ENCODE assay signal across 32 cellular contexts in genomic region chr16:89179148-89179484, GRCh38. TPM values are rescaled to one million over a fixed set of nuclear protein-coding genes. Genes with fewer than 3 reads are reported as not detected.
"Had no signal": no experiment of that assay in that cellular context is flagged by ENCODE, and none has a peak within 500 bp of the region (broad histone marks: within the 10 kb centered on the region; RNA-seq: fewer than 3 reads in every experiment).

No MANE protein-coding gene starts in this region.

- H3K36me3 ChIP-seq: ascending aorta, cardiac muscle cell, colonic mucosa had no signal

- H3K4me1 ChIP-seq: ascending aorta, colonic mucosa had no signal

- DNase-seq: activated B cell treated with CpG ODN at 0.5 μM for 24 hours; activated CD4-positive, alpha-beta memory T cell treated with anti-CD3 and anti-CD28 coated beads for 36 hours; activated CD4-positive, alpha-beta T cell treated with anti-CD3 and anti-CD28 coated beads for 4 hours; activated CD4-positive, alpha-beta T cell treated with anti-CD3 and anti-CD28 coated beads, Interleukin-2, amount 10 ng/mL, durations not matched to agents 24 days and 14 days; activated CD4-positive, alpha-beta T cell treated with anti-CD3 and anti-CD28 coated beads, Interleukin-2, amount 50 U/mL, for 1 hour; activated CD4-positive, alpha-beta T cell treated with anti-CD3 and anti-CD28 coated beads, Interleukin-2, amount 50 U/mL, for 4 hours; activated CD4-positive, CD25-positive, alpha-beta regulatory T cell treated with anti-CD3 and anti-CD28 coated beads, Interleukin-2, amount 50 U/mL, for 72 hours; activated CD8-positive, alpha-beta memory T cell treated with anti-CD3 and anti-CD28 coated beads, Interleukin-2, amount 50 U/mL, for 4 hours; activated CD8-positive, alpha-beta T cell treated with anti-CD3 and anti-CD28 coated beads for 36 hours; activated effector memory CD4-positive, alpha-beta T cell treated with Interleukin-2 at 50 U/mL for 16 hours; activated gamma-delta T cell; activated naive CD4-positive, alpha-beta T cell treated with anti-CD3 and anti-CD28 coated beads, Interleukin-2, amount 10 ng/mL, durations not matched to agents 7 days and 5 days; activated naive CD4-positive, alpha-beta T cell treated with Interleukin-2 at 50 U/mL for 16 hours; activated naive CD8-positive, alpha-beta T cell treated with anti-CD3 and anti-CD28 coated beads, Interleukin-2, amount 10 ng/mL, durations not matched to agents 7 days and 5 days; activated naive CD8-positive, alpha-beta T cell treated with anti-CD3 and anti-CD28 coated beads, Interleukin-2, amount 50 U/mL, for 24 hours; activated T-cell treated with anti-CD3 and anti-CD28 coated beads for 4 hours; activated T-cell treated with anti-CD3 and anti-CD28 coated beads, Interleukin-2, amount 50 U/mL, for 1 hour; activated T-cell treated with anti-CD3 and anti-CD28 coated beads, Interleukin-2, amount 50 U/mL, for 4 hours; amygdala; anterior cingulate cortex; central memory CD4-positive, alpha-beta T cell; cerebellar nuclear complex; colonic mucosa; T-helper 2 cell; T-helper 9 cell had no signal

- H3K27me3 ChIP-seq: ascending aorta, cardiac muscle cell, colonic mucosa had no signal

- FAIRE-seq: bronchial epithelial cell, TTC549 had no signal

- H3K9me3 ChIP-seq: ascending aorta, colonic mucosa had no signal

- H3K4me3 ChIP-seq: ascending aorta, cardiac muscle cell, colonic mucosa had no signal

- ATAC-seq: activated CD8-positive, alpha-beta T cell treated with anti-CD3 and anti-CD28 coated beads for 36 hours; activated naive CD8-positive, alpha-beta T cell treated with anti-CD3 and anti-CD28 coated beads, Interleukin-2, amount 50 U/mL, for 24 hours; activated T-cell treated with anti-CD3 and anti-CD28 coated beads, Interleukin-2, amount 50 U/mL, for 4 hours had no signal

- H3K27ac ChIP-seq: ascending aorta, cardiac muscle cell, colonic mucosa, VCaP had no signal

RNA-seq across cellular contexts. Expression of gene CDH15, which starts 7.6 kb away (rescaled TPM):
- total RNA-seq: activated B cell treated with CpG ODN at 0.5 μM for 24 hours; activated CD4-positive, alpha-beta memory T cell treated with anti-CD3 and anti-CD28 coated beads for 36 hours; activated CD4-positive, alpha-beta T cell treated with anti-CD3 and anti-CD28 coated beads, Interleukin-2, amount 10 ng/mL, durations not matched to agents 24 days and 14 days; activated CD8-positive, alpha-beta memory T cell treated with anti-CD3 and anti-CD28 coated beads for 36 hours; activated CD8-positive, alpha-beta T cell treated with anti-CD3 and anti-CD28 coated beads for 36 hours; activated naive CD8-positive, alpha-beta T cell treated with anti-CD3 and anti-CD28 coated beads, Interleukin-2, amount 10 ng/mL, durations not matched to agents 7 days and 5 days; activated T-cell treated with anti-CD3 and anti-CD28 coated beads, Interleukin-2, amount 50 U/mL, for 4 hours; activated T-helper 2 cell treated with anti-CD3 and anti-CD28 coated beads, Interferon-gamma antibody, Interleukin-2, Interleukin-4, amounts not matched to agents 10 μg/mL and 5 μg/mL and 100 μg/mL, durations not matched to agents 14 hours and 24 hours and 36 hours; ascending aorta; colonic mucosa had no signal

RNA-seq across cellular contexts. Expression of gene SLC22A31, which starts 21.2 kb away (rescaled TPM):
- total RNA-seq: activated B cell treated with CpG ODN at 0.5 μM for 24 hours; activated CD8-positive, alpha-beta memory T cell treated with anti-CD3 and anti-CD28 coated beads for 36 hours; ascending aorta had no signal
